Comparison of ENCODE assay signal across 2 cellular contexts in the genomic region with DNA sequence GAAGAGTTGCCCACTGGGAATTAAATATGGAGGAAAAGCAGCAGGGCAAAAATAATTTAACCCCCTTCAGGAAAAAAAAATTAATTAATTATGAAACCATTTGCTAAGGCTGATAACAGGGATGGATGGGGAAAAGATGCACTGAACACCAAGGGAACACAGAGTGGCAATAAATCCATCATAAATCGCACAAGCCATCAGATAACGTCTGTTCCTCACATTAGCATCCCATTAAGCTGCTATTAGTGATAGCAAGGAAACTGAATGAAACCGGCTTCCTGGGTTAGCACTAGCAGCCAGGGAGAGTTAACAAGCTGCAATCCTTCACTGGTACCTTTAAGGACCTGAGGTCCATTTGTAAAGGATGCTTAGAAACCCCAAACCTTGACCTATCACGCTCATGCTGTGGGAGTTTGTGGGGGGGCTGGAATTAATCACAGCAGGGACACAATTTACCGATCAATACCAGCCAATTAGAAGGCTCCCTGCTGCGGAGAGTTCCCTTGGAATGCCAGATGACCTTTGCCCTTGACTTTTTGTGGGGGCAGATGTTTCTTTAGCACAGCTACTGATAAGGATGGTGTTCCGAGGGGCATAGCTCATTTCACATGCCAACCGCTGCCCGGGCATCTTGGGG.
TF ChIP-seq lines count a peak whose summit lies in the region.

No MANE protein-coding gene starts in this region.

TF ChIP-seq in GM23338, 12 proteins besides CTCF, POLR2A, EP300 and RAD21:
- peak; percentile 22; the same call in 1 of the 2 replicates for TF ChIP-seq NANOG (IDR thresholded peaks at IDR 0.05; ENCODE audit: borderline replicate concordance)
- TF ChIP-seq, protein P1, sequence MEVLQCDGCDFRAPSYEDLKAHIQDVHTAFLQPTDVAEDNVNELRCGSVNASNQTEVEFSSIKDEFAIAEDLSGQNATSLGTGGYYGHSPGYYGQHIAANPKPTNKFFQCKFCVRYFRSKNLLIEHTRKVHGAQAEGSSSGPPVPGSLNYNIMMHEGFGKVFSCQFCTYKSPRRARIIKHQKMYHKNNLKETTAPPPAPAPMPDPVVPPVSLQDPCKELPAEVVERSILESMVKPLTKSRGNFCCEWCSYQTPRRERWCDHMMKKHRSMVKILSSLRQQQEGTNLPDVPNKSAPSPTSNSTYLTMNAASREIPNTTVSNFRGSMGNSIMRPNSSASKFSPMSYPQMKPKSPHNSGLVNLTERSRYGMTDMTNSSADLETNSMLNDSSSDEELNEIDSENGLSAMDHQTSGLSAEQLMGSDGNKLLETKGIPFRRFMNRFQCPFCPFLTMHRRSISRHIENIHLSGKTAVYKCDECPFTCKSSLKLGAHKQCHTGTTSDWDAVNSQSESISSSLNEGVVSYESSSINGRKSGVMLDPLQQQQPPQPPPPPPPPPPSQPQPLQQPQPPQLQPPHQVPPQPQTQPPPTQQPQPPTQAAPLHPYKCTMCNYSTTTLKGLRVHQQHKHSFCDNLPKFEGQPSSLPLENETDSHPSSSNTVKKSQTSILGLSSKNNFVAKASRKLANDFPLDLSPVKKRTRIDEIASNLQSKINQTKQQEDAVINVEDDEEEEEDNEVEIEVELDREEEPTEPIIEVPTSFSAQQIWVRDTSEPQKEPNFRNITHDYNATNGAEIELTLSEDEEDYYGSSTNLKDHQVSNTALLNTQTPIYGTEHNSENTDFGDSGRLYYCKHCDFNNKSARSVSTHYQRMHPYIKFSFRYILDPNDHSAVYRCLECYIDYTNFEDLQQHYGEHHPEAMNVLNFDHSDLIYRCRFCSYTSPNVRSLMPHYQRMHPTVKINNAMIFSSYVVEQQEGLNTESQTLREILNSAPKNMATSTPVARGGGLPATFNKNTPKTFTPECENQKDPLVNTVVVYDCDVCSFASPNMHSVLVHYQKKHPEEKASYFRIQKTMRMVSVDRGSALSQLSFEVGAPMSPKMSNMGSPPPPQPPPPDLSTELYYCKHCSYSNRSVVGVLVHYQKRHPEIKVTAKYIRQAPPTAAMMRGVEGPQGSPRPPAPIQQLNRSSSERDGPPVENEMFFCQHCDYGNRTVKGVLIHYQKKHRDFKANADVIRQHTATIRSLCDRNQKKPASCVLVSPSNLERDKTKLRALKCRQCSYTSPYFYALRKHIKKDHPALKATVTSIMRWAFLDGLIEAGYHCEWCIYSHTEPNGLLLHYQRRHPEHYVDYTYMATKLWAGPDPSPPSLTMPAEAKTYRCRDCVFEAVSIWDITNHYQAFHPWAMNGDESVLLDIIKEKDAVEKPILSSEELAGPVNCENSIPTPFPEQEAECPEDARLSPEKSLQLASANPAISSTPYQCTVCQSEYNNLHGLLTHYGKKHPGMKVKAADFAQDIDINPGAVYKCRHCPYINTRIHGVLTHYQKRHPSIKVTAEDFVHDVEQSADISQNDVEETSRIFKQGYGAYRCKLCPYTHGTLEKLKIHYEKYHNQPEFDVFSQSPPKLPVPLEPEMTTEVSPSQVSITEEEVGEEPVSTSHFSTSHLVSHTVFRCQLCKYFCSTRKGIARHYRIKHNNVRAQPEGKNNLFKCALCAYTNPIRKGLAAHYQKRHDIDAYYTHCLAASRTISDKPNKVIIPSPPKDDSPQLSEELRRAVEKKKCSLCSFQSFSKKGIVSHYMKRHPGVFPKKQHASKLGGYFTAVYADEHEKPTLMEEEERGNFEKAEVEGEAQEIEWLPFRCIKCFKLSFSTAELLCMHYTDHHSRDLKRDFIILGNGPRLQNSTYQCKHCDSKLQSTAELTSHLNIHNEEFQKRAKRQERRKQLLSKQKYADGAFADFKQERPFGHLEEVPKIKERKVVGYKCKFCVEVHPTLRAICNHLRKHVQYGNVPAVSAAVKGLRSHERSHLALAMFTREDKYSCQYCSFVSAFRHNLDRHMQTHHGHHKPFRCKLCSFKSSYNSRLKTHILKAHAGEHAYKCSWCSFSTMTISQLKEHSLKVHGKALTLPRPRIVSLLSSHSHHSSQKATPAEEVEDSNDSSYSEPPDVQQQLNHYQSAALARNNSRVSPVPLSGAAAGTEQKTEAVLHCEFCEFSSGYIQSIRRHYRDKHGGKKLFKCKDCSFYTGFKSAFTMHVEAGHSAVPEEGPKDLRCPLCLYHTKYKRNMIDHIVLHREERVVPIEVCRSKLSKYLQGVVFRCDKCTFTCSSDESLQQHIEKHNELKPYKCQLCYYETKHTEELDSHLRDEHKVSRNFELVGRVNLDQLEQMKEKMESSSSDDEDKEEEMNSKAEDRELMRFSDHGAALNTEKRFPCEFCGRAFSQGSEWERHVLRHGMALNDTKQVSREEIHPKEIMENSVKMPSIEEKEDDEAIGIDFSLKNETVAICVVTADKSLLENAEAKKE (CRISPR knock-in tag; IDR thresholded peaks at IDR 0.05): no peak

TF ChIP-seq in H1, 55 proteins besides CTCF, POLR2A, EP300 and RAD21:
- no peak for TF ChIP-seq EZH2 (IDR thresholded peaks at IDR 0.05; ENCODE audit: low read depth, low read length, severe bottlenecking)
- TF ChIP-seq RXRA (IDR thresholded peaks at IDR 0.05; ENCODE audit: insufficient read depth, low read depth, low read length): 0 out of 2 replicates have a peak, but pooled peaks have one; percentile 27
- peak; percentile 87 for TF ChIP-seq TEAD4 (IDR thresholded peaks at IDR 0.05; ENCODE audit: low read depth, low read length)
TF ChIP-seq in H1: peak in this region for 2.
